ENCODE assay signal across 37 cellular contexts in the genomic region with DNA sequence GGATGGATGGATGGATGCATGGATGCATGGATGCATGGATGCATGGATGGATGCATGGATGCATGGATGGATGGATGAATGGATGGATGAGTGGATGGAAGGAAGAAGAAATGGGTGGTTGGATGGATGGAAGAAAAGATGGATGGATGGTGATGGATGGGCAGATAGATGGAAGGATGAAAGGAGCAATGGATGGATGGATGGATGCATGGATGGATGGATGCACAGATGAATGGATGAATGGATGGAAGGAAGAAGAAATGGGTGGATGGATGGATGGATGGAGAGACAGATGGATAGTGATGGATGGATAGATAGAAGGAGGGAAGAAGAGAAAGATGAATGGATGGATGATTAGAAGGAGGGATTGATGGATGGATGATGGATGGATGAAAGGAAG. TPM values are rescaled to one million over a fixed set of nuclear protein-coding genes. Genes with fewer than 3 reads are reported as not detected.
"Had no signal": no experiment of that assay in that cellular context is flagged by ENCODE, and none has a peak within 500 bp of the region (broad histone marks: within the 10 kb centered on the region; RNA-seq: fewer than 3 reads in every experiment).

No MANE protein-coding gene starts in this region.

- H3K27me3 ChIP-seq: colonic mucosa, esophagus squamous epithelium, thyroid gland, vagina had no signal

- DNase-seq: colonic mucosa; effector CD8-positive, alpha-beta T cell; endodermal cell; esophagus squamous epithelium; foreskin melanocyte; hippocampal formation; left colon; lower lobe of right lung; naive thymus-derived CD8-positive, alpha-beta T cell; nephron progenitor cell; nucleus accumbens; retina; stimulated activated CD4-positive, alpha-beta T cell treated with anti-CD3 and anti-CD28 coated beads, Interleukin-12 subunit alpha, Interleukin-12 subunit beta, amount 100 ng/mL, for 4 hours; stimulated activated CD4-positive, alpha-beta T cell treated with anti-CD3 and anti-CD28 coated beads, Interleukin-2, amount 100 ng/mL, for 24 hours; stimulated activated CD4-positive, alpha-beta T cell treated with anti-CD3 and anti-CD28 coated beads, Interleukin-4, amount 100 ng/mL, for 24 hours; stimulated activated naive CD4-positive, alpha-beta T cell treated with Interleukin-2 at 50 U/mL for 16 hours; stomach; thyroid gland; trophoblast cell had no signal

- H3K4me1 Mint-ChIP-seq: endodermal cell; stimulated activated effector memory CD8-positive, alpha-beta T cell treated with anti-CD3 and anti-CD28 coated beads, Interleukin-12 subunit alpha, Interleukin-12 subunit beta, amount 100 ng/mL, for 72 hours had no signal

- FAIRE-seq: islet of Langerhans had no signal

- H3K27ac Mint-ChIP-seq: dendritic cell treated with granulocyte-macrophage colony-stimulating factor and Interleukin-4, amounts not matched to agents 40 ng/mL and 50 ng/mL, for 4 days; endodermal cell; nephron progenitor cell; stimulated activated effector memory CD8-positive, alpha-beta T cell treated with anti-CD3 and anti-CD28 coated beads, Interleukin-12 subunit alpha, Interleukin-12 subunit beta, amount 100 ng/mL, for 72 hours had no signal

- H3K9me3 ChIP-seq: colonic mucosa, esophagus squamous epithelium, lower lobe of right lung, stomach, thyroid gland, vagina had no signal

- H3K4me3 ChIP-seq: colonic mucosa, esophagus squamous epithelium, lower lobe of right lung, smooth muscle cell, stomach, thyroid gland, vagina had no signal

- H3K4me3 Mint-ChIP-seq: dendritic cell treated with granulocyte-macrophage colony-stimulating factor and Interleukin-4, amounts not matched to agents 40 ng/mL and 50 ng/mL, for 4 days; endodermal cell; naive thymus-derived CD8-positive, alpha-beta T cell; nephron progenitor cell; stimulated activated effector memory CD8-positive, alpha-beta T cell treated with anti-CD3 and anti-CD28 coated beads, Interleukin-12 subunit alpha, Interleukin-12 subunit beta, amount 100 ng/mL, for 72 hours had no signal

- H3K4me1 ChIP-seq: colonic mucosa had no signal

- H3K27ac ChIP-seq: colonic mucosa, thyroid gland, vagina had no signal

- H3K36me3 Mint-ChIP-seq: naive thymus-derived CD8-positive, alpha-beta T cell; stimulated activated effector memory CD8-positive, alpha-beta T cell treated with anti-CD3 and anti-CD28 coated beads, Interleukin-12 subunit alpha, Interleukin-12 subunit beta, amount 100 ng/mL, for 72 hours had no signal

- ATAC-seq: left colon; naive thymus-derived CD8-positive, alpha-beta T cell; sciatic nerve; stimulated activated effector memory CD8-positive, alpha-beta T cell treated with anti-CD3 and anti-CD28 coated beads, Interleukin-12 subunit alpha, Interleukin-12 subunit beta, amount 100 ng/mL, for 72 hours had no signal

- H3K9me3 Mint-ChIP-seq: dendritic cell treated with granulocyte-macrophage colony-stimulating factor and Interleukin-4, amounts not matched to agents 40 ng/mL and 50 ng/mL, for 4 days; endodermal cell; stimulated activated effector memory CD8-positive, alpha-beta T cell treated with anti-CD3 and anti-CD28 coated beads, Interleukin-12 subunit alpha, Interleukin-12 subunit beta, amount 100 ng/mL, for 72 hours had no signal

- H3K36me3 ChIP-seq: colonic mucosa, esophagus squamous epithelium, lower lobe of right lung, stomach, thyroid gland, vagina had no signal

RNA-seq across cellular contexts. Expression of gene LINC01488, which starts 30.2 kb away (rescaled TPM):
- total RNA-seq: chondrocyte; colonic mucosa; endodermal cell; endothelial cell of umbilical vein; epithelial cell of proximal tubule; esophagus squamous epithelium; kidney epithelial cell; left colon; left ventricle myocardium superior; lower lobe of right lung; mesenteric fat pad; myocyte; naive thymus-derived CD8-positive, alpha-beta T cell; osteocyte; pulmonary artery endothelial cell; sciatic nerve; smooth muscle cell; stomach; subcutaneous adipose tissue; temporal lobe; thyroid gland; ureter; vagina had no signal
- polyA plus RNA-seq: endothelial cell of umbilical vein; naive thymus-derived CD8-positive, alpha-beta T cell; smooth muscle cell; stomach had no signal
